ENCODE assay signal across 1 cellular context in the genomic region with DNA sequence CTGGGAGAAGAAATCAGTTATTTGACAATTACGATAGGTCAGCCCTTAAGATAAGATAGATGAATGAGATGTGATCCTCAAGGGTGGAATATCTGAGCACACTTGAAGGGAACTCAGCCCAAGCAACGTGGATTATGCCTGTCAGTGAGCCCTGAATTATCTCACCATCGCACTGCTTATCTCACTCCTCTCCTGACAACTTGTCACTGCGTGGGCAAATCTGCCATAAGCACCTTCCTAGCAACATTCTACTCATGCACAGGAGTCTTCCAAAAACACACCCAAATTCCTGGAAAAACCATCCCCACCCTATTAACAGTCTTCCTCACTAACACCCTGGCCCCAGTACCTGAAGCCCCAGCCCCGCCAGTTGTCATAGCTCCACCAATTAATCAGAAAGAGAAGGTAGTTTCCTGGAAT.
A peak's percentile ranks its signal among the peaks of the same experiment; 100 is the strongest.
TF ChIP-seq lines count a peak whose summit lies in the region.

No MANE protein-coding gene starts in this region.

TF ChIP-seq in K562, 482 proteins besides CTCF, POLR2A, EP300 and RAD21 (continued from another document and continues in another):
- TF ChIP-seq, protein P1, sequence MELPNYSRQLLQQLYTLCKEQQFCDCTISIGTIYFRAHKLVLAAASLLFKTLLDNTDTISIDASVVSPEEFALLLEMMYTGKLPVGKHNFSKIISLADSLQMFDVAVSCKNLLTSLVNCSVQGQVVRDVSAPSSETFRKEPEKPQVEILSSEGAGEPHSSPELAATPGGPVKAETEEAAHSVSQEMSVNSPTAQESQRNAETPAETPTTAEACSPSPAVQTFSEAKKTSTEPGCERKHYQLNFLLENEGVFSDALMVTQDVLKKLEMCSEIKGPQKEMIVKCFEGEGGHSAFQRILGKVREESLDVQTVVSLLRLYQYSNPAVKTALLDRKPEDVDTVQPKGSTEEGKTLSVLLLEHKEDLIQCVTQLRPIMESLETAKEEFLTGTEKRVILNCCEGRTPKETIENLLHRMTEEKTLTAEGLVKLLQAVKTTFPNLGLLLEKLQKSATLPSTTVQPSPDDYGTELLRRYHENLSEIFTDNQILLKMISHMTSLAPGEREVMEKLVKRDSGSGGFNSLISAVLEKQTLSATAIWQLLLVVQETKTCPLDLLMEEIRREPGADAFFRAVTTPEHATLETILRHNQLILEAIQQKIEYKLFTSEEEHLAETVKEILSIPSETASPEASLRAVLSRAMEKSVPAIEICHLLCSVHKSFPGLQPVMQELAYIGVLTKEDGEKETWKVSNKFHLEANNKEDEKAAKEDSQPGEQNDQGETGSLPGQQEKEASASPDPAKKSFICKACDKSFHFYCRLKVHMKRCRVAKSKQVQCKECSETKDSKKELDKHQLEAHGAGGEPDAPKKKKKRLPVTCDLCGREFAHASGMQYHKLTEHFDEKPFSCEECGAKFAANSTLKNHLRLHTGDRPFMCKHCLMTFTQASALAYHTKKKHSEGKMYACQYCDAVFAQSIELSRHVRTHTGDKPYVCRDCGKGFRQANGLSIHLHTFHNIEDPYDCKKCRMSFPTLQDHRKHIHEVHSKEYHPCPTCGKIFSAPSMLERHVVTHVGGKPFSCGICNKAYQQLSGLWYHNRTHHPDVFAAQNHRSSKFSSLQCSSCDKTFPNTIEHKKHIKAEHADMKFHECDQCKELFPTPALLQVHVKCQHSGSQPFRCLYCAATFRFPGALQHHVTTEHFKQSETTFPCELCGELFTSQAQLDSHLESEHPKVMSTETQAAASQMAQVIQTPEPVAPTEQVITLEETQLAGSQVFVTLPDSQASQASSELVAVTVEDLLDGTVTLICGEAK (IDR thresholded peaks at IDR 0.05): no peak
- TF ChIP-seq, protein P1 (CRISPR knock-in tag; IDR thresholded peaks at IDR 0.05): no peak
- TF ChIP-seq PML (IDR thresholded peaks at IDR 0.05; ENCODE audit: low read length) (peak; percentile 27; the same call in 1 of the 2 replicates), ERF (CRISPR knock-in tag; IDR thresholded peaks at IDR 0.05) (no peak), ZEB2 (IDR thresholded peaks at IDR 0.05) (peak; percentile 96), MGA (IDR thresholded peaks at IDR 0.05) (peak; percentile 72), DACH1 (IDR thresholded peaks at IDR 0.05; ENCODE audit: partially characterized antibody) (peak; percentile 57), ZNF445 (CRISPR knock-in tag; IDR thresholded peaks at IDR 0.05; ENCODE audit: low read depth) (0 out of 2 replicates have a peak, but pooled peaks have one; percentile 55), RNF2 (IDR thresholded peaks at IDR 0.05) (peak; percentile 74; the same call in 1 of the 2 replicates), GTF2F1 (IDR thresholded peaks at IDR 0.05; ENCODE audit: low read depth, low read length) (no peak), ATF7 (IDR thresholded peaks at IDR 0.05) (peak; percentile 69), MBD2 (IDR thresholded peaks at IDR 0.05; ENCODE audit: borderline replicate concordance, low read depth) (0 out of 2 replicates have a peak, but pooled peaks have one; percentile 35), SOX6 (IDR thresholded peaks at IDR 0.05) (peak; percentile 77; the same call in 1 of the 2 replicates), POLR2AphosphoS5 (IDR thresholded peaks at IDR 0.05; ENCODE audit: control insufficient read depth, insufficient read depth, low read depth, low read length) (peak; percentile 35; the same call in 1 of the 2 replicates), NR2C1 (IDR thresholded peaks at IDR 0.05) (no peak), NR2C1 (tag; IDR thresholded peaks at IDR 0.05) (peak; percentile 17; the same call in 1 of the 2 replicates), ETV6 (IDR thresholded peaks at IDR 0.05; ENCODE audit: borderline replicate concordance in 1 of 2, low read depth in 2 of 2, low read length in 1 of 2) (peak in 1 of 2 experiments; percentile 57; a peak in 1 of 4 replicates), ETV6 (CRISPR knock-in tag; IDR thresholded peaks at IDR 0.05; ENCODE audit: borderline replicate concordance) (no peak), ESRRA (IDR thresholded peaks at IDR 0.05; ENCODE audit: borderline replicate concordance, low read depth) (peak; percentile 72; the same call in 1 of the 2 replicates), SMARCE1 (IDR thresholded peaks at IDR 0.05) (peak; percentile 89), TEAD4 (IDR thresholded peaks at IDR 0.05; ENCODE audit: low read length) (peak; percentile 80), TEAD4 (CRISPR knock-in tag; IDR thresholded peaks at IDR 0.05; ENCODE audit: borderline replicate concordance) (no peak), RFX7 (CRISPR knock-in tag; IDR thresholded peaks at IDR 0.05) (no peak), STAT5A (IDR thresholded peaks at IDR 0.05; ENCODE audit: borderline replicate concordance, low read length) (peak; percentile 65), ELF4 (CRISPR knock-in tag; IDR thresholded peaks at IDR 0.05) (no peak; the same call in 1 of the 2 replicates), SMAD4 (CRISPR knock-in tag; conservative IDR thresholded peaks at IDR 0.05) (peak; percentile 89), ARNT (IDR thresholded peaks at IDR 0.05) (no peak), TCF3 (CRISPR knock-in tag; IDR thresholded peaks at IDR 0.05) (peak; percentile 81), NFE2 (IDR thresholded peaks at IDR 0.05; ENCODE audit: low read depth) (peak; percentile 35; the same call in 1 of the 2 replicates), GATAD2A (IDR thresholded peaks at IDR 0.05) (peak; percentile 91)
- TF ChIP-seq, protein P2, sequence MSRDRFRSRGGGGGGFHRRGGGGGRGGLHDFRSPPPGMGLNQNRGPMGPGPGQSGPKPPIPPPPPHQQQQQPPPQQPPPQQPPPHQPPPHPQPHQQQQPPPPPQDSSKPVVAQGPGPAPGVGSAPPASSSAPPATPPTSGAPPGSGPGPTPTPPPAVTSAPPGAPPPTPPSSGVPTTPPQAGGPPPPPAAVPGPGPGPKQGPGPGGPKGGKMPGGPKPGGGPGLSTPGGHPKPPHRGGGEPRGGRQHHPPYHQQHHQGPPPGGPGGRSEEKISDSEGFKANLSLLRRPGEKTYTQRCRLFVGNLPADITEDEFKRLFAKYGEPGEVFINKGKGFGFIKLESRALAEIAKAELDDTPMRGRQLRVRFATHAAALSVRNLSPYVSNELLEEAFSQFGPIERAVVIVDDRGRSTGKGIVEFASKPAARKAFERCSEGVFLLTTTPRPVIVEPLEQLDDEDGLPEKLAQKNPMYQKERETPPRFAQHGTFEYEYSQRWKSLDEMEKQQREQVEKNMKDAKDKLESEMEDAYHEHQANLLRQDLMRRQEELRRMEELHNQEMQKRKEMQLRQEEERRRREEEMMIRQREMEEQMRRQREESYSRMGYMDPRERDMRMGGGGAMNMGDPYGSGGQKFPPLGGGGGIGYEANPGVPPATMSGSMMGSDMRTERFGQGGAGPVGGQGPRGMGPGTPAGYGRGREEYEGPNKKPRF (IDR thresholded peaks at IDR 0.05; ENCODE audit: low read depth, low read length): no peak
